ENCODE assay signal across 22 cellular contexts in genomic region chr1:1924849-1925248, GRCh38. TPM values are rescaled to one million over a fixed set of nuclear protein-coding genes. Genes with fewer than 3 reads are reported as not detected.
"Had no signal": no experiment of that assay in that cellular context is flagged by ENCODE, and none has a peak within 500 bp of the region (broad histone marks: within the 10 kb centered on the region; RNA-seq: fewer than 3 reads in every experiment).

No MANE protein-coding gene starts in this region.

- DNase-seq: activated CD4-positive, alpha-beta memory T cell treated with anti-CD3 and anti-CD28 coated beads for 36 hours; activated CD4-positive, alpha-beta T cell treated with anti-CD3 and anti-CD28 coated beads for 1 hour; activated CD4-positive, alpha-beta T cell treated with anti-CD3 and anti-CD28 coated beads, Interleukin-2, amount 10 ng/mL, durations not matched to agents 24 days and 14 days; activated CD8-positive, alpha-beta memory T cell treated with anti-CD3 and anti-CD28 coated beads for 24 hours; activated effector memory CD4-positive, alpha-beta T cell treated with anti-CD3 and anti-CD28 coated beads, Interleukin-2, amount 50 U/mL, for 16 hours; activated naive CD4-positive, alpha-beta T cell treated with Interleukin-2 at 50 U/mL for 16 hours; activated naive CD8-positive, alpha-beta T cell treated with anti-CD3 and anti-CD28 coated beads, Interleukin-2, amount 50 U/mL, for 24 hours; activated T-cell treated with anti-CD3 and anti-CD28 coated beads, Interleukin-2, amount 50 U/mL, for 4 hours; amniotic stem cell; MM.1S; NCI-H1105; NCI-H1436; NCI-H1694 treated with DMSO at 0.1 percent for 48 hours; NCI-H2081; NCI-H446; NCI-H524; Peyer's patch had no signal

- FAIRE-seq: astrocyte had no signal

- H3K27ac ChIP-seq: Peyer's patch, RWPE1, SJSA1 had no signal

- ATAC-seq: activated naive CD4-positive, alpha-beta T cell treated with anti-CD3 and anti-CD28 coated beads, Interleukin-2, amount 50 U/mL, for 72 hours; activated naive CD8-positive, alpha-beta T cell treated with anti-CD3 and anti-CD28 coated beads, Interleukin-2, amount 50 U/mL, for 24 hours; activated T-cell treated with anti-CD3 and anti-CD28 coated beads, Interleukin-2, amount 50 U/mL, for 4 hours; WTC11 had no signal

- H3K27me3 ChIP-seq: Peyer's patch had no signal

- H3K9me3 ChIP-seq: Peyer's patch, SJSA1 had no signal

- H3K36me3 ChIP-seq: Peyer's patch, SJSA1 had no signal

- H3K4me3 ChIP-seq: Peyer's patch, SJSA1 had no signal

RNA-seq across cellular contexts. Expression of gene CALML6, which starts 9.8 kb away (rescaled TPM):
- total RNA-seq: activated CD4-positive, alpha-beta T cell treated with anti-CD3 and anti-CD28 coated beads, Interleukin-2, amount 10 ng/mL, durations not matched to agents 24 days and 14 days; Peyer's patch; SJSA1 had no signal
